Comparison of ENCODE assay signal across 11 cellular contexts in the genomic region with DNA sequence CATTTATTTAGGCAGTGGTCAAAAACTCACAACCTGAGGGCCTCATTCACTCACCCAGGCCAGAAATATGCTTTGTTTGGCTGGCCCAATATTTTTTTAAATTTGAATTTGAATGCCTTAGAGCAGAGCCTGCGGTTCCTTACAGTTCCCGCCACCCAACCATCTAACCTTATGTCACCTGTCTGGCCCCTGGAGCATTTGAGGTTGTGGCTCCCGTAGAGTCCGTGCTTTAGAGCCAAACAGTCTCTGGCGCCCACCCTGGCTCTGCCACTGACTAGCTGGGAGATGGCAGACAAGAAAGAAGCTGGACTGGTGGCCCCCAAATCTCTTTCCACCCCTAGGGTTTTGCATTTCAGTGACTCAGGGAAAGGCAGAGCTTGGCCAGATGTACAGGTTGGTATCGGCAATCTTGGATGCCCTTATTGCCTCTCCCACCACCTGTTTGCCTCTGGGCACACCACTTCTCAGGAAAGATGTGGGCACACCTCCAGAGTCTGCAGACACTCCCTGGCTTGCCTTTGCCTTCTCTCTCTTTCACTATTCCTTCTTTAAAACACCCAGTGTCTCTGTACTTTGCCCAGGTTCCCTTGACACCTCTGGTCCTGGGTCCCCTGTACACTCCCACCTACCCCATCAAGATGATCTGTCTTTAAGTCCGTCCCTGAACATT. TPM values are rescaled to one million over a fixed set of nuclear protein-coding genes. Genes with fewer than 3 reads are reported as not detected.
DNase-seq lines count a peak whose midpoint lies in the region; ATAC-seq, FAIRE-seq and TF ChIP-seq lines count a peak whose summit lies in the region.
"Had no signal": no experiment of that assay in that cellular context is flagged by ENCODE, and none has a peak within 500 bp of the region (broad histone marks: within the 10 kb centered on the region; RNA-seq: fewer than 3 reads in every experiment).

No MANE protein-coding gene starts in this region.

- H3F3A ChIP-seq in GM23338 (replicated peaks; ENCODE audit: low read depth) = peaks cover 18% of the 10 kb centered on the region

- H3K4me3 ChIP-seq in ACC112 (ENCODE audit: low read depth, low read length) = no peak overlapping the region
- no peak overlapping the region; the same call in 1 of the 2 replicates for H3K4me3 ChIP-seq in GM23338
- no peak overlapping the region for H3K4me3 ChIP-seq in astrocyte (ENCODE audit: insufficient read depth, low read depth, low read length)
- H3K4me3 ChIP-seq in muscle layer of duodenum (ENCODE audit: low read depth in 1 of 2, low read length in 2 of 2) = no peak overlapping the region

- peak overlapping the region; percentile 51 for H3K9ac ChIP-seq in astrocyte (ENCODE audit: low read length)

- H3K27ac ChIP-seq in ACC112 (ENCODE audit: low read depth, low read length) = peak overlapping the region; percentile 84
- H3K27ac ChIP-seq in GM23338 (ENCODE audit: low read depth) = no peak overlapping the region
- H3K27ac ChIP-seq in astrocyte (ENCODE audit: low read depth, low read length) = peak overlapping the region; percentile 76
- peak overlapping the region; percentile 61 for H3K27ac ChIP-seq in muscle layer of duodenum (ENCODE audit: low read length)

- H2AFZ ChIP-seq in ACC112 (ENCODE audit: low read length, unreplicated experiment) (no peak overlapping the region), GM23338 (no peak overlapping the region), astrocyte (ENCODE audit: low read depth, low read length) (no peak overlapping the region)

- FAIRE-seq in astrocyte (lab: Jason Lieb, UNC) = no peak

- peak overlapping the region; percentile 90; the same call in 1 of the 2 replicates for H3K4me2 ChIP-seq in GM23338
- H3K4me2 ChIP-seq in astrocyte (ENCODE audit: low read length) = peak overlapping the region; percentile 73

- H3K9me3 Mint-ChIP-seq in GM23338 = no peaks in the 10 kb centered on the region
- no peaks in the 10 kb centered on the region for H3K9me3 Mint-ChIP-seq in astrocyte (ENCODE audit: unreplicated experiment)

- DNase-seq in GM23338 (ENCODE audit: low spot score) (no peak), astrocyte (ENCODE audit: low read depth) (no peak), GM10248 (ENCODE audit: extremely low spot score) (no peak)
- DNase-seq: erythroblast, KG1, NCI-H446 had no signal

- H3K27me3 ChIP-seq in ACC112 (ENCODE audit: insufficient read depth, low read length) = no peaks in the 10 kb centered on the region
- peaks cover 17% of the 10 kb centered on the region for H3K27me3 ChIP-seq in GM23338 (ENCODE audit: insufficient read depth)
- H3K27me3 ChIP-seq in astrocyte (ENCODE audit: insufficient read depth, low read length) = no peaks in the 10 kb centered on the region
- H3K27me3 ChIP-seq in muscle layer of duodenum (ENCODE audit: low read depth, low read length) = no peaks in the 10 kb centered on the region

- POLR2A ChIA-PET in GM10248 (lab: Yijun Ruan, JAX) = no interaction called here

- H3K79me2 ChIP-seq in ACC112 (ENCODE audit: control insufficient read depth, insufficient read depth, low read length, unreplicated experiment) (peaks cover 31% of the 10 kb centered on the region), GM23338 (replicated peaks; ENCODE audit: insufficient read depth) (peaks cover 25% of the 10 kb centered on the region), astrocyte (ENCODE audit: insufficient read depth, low read length) (peaks cover 28% of the 10 kb centered on the region)

- H3K36me3 ChIP-seq in ACC112 (ENCODE audit: insufficient read depth, low read length) = no peaks in the 10 kb centered on the region
- H3K36me3 ChIP-seq in GM23338 (ENCODE audit: insufficient read depth) = no peaks in the 10 kb centered on the region
- H3K36me3 ChIP-seq in astrocyte (ENCODE audit: insufficient read depth, low read length) = no peaks in the 10 kb centered on the region
- H3K36me3 ChIP-seq in muscle layer of duodenum (ENCODE audit: control insufficient read depth in 1 of 2, insufficient read depth in 2 of 2, low read length in 2 of 2) = no peaks in the 10 kb centered on the region

- H4K20me1 ChIP-seq in GM23338 (replicated peaks; ENCODE audit: insufficient read depth) (peaks cover 17% of the 10 kb centered on the region), astrocyte (ENCODE audit: insufficient read depth, low read length) (peaks cover 26% of the 10 kb centered on the region)

- H3K9me3 ChIP-seq in astrocyte (ENCODE audit: insufficient read depth, low read depth, low read length) (no peaks in the 10 kb centered on the region), muscle layer of duodenum (ENCODE audit: control insufficient read depth in 1 of 2, low read length in 2 of 2) (no peaks in the 10 kb centered on the region)

- peaks cover 11% of the 10 kb centered on the region for H3K27me3 Mint-ChIP-seq in GM23338 (ENCODE audit: insufficient read depth, low read depth, poor library complexity)
- H3K27me3 Mint-ChIP-seq in astrocyte (ENCODE audit: low read depth, unreplicated experiment) = no peaks in the 10 kb centered on the region

- TF ChIP-seq CTCF in GM23338 (conservative IDR thresholded peaks at IDR 0.05; ENCODE audit: low read depth in 2 of 2) (no peak), astrocyte (IDR thresholded peaks at IDR 0.05; ENCODE audit: insufficient read depth, low read depth, low read length) (no peak), GM10248 (IDR thresholded peaks at IDR 0.05; ENCODE audit: control extremely low read depth, extremely low read depth, low read depth, missing control alignments) (no peak)

- no peaks in the 10 kb centered on the region for H3K9me2 ChIP-seq in GM23338 (ENCODE audit: insufficient read depth)

- no peak for ATAC-seq in GM23338
- ATAC-seq in HG03175 (IDR thresholded peaks at IDR 0.05; ENCODE audit: unreplicated experiment) = no peak
- ATAC-seq in HG03571 (IDR thresholded peaks at IDR 0.05; ENCODE audit: unreplicated experiment) = no peak
- ATAC-seq in GM19463 (IDR thresholded peaks at IDR 0.05; ENCODE audit: unreplicated experiment) = no peak

- H3K4me3 Mint-ChIP-seq in GM23338 = peak overlapping the region; percentile 39; the same call in 1 of the 3 replicates
- peak overlapping the region; percentile 62 for H3K4me3 Mint-ChIP-seq in astrocyte (ENCODE audit: unreplicated experiment)

- H3K4me1 Mint-ChIP-seq in GM23338 (peaks cover 23% of the 10 kb centered on the region), astrocyte (ENCODE audit: low read depth, unreplicated experiment) (peaks cover 64% of the 10 kb centered on the region)

- H3K27ac Mint-ChIP-seq in GM23338 (no peak overlapping the region), astrocyte (ENCODE audit: unreplicated experiment) (peak overlapping the region; percentile 97)

- CTCF ChIA-PET in GM10248 (lab: Yijun Ruan, JAX) = interaction anchor here (1.2 to 6.1 kb wide), 5 partner anchors 15 to 183 kb away, joined by 3 to 40 read pairs (median 4); partner anchors contain the start of gene ACBD4

- H3K36me3 Mint-ChIP-seq in GM23338 (ENCODE audit: low read depth) (no peaks in the 10 kb centered on the region), astrocyte (ENCODE audit: low read depth, unreplicated experiment) (no peaks in the 10 kb centered on the region)

- H3K4me1 ChIP-seq in ACC112 (ENCODE audit: control insufficient read depth, insufficient read depth, low read length, unreplicated experiment) = peaks cover 58% of the 10 kb centered on the region
- peaks cover 25% of the 10 kb centered on the region for H3K4me1 ChIP-seq in GM23338 (ENCODE audit: insufficient read depth)
- H3K4me1 ChIP-seq in astrocyte (ENCODE audit: insufficient read depth, low read length) = peaks cover 55% of the 10 kb centered on the region
- peaks cover 18 to 20% of the 10 kb centered on the region in 2 donors for H3K4me1 ChIP-seq in muscle layer of duodenum (ENCODE audit: control insufficient read depth in 1 of 2, insufficient read depth in 2 of 2, low read length in 2 of 2)

TF ChIP-seq in GM23338, 12 proteins besides CTCF, POLR2A, EP300 and RAD21 (continues in another document):
- no peak for TF ChIP-seq ZNF114 (CRISPR knock-in tag; IDR thresholded peaks at IDR 0.05)
- no peak for TF ChIP-seq NANOG (IDR thresholded peaks at IDR 0.05; ENCODE audit: borderline replicate concordance)
- no peak for TF ChIP-seq ZNF331 (CRISPR knock-in tag; IDR thresholded peaks at IDR 0.05; ENCODE audit: low read depth)
- no peak for TF ChIP-seq EZH2phosphoT487 (IDR thresholded peaks at IDR 0.05; ENCODE audit: unreplicated experiment)
- no peak for TF ChIP-seq ETS1 (IDR thresholded peaks at IDR 0.05)

RNA-seq across cellular contexts. Expression of gene MAP3K14, which starts 1.9 kb away (rescaled TPM):
- total RNA-seq in GM23338 (2014; rRNA removed; shearing (Covaris generic)) = 3.9 and 4.9 TPM in 2 replicates
- 1.3 and 1.4 TPM in 2 replicates for polyA plus RNA-seq in GM23338 (2016; fragmentation: Nextera tagmentation; extraction: Ambion mirVana)
- total RNA-seq in astrocyte = 10.8 and 11.0 TPM in 2 replicates

RNA-seq across cellular contexts. Expression of gene SPATA32, which starts 56.8 kb away (rescaled TPM):
- total RNA-seq in GM23338 (2014; rRNA removed; shearing (Covaris generic)) = not detected in 2 replicates
- 0.23 TPM in 1 of 2 replicates, not detected in the other for polyA plus RNA-seq in GM23338 (2016; fragmentation: Nextera tagmentation; extraction: Ambion mirVana)
- not detected in 2 replicates for total RNA-seq in astrocyte
